In genomic region chr2:200101862-200102261, GRCh38 we compare ENCODE assay signal across 2 cellular contexts.
TF ChIP-seq lines count a peak whose summit lies in the region.

No MANE protein-coding gene starts in this region.

TF ChIP-seq in IMR-90, 13 proteins besides CTCF, POLR2A, EP300 and RAD21:
- no peak for TF ChIP-seq BHLHE40 (IDR thresholded peaks at IDR 0.05; ENCODE audit: low read depth, low read length)
- TF ChIP-seq RCOR1 (IDR thresholded peaks at IDR 0.05; ENCODE audit: insufficient replicate concordance, low read length), result no peak
- TF ChIP-seq RFX5 (IDR thresholded peaks at IDR 0.05; ENCODE audit: low read depth, low read length), result no peak
- no peak for TF ChIP-seq CHD1 (IDR thresholded peaks at IDR 0.05; ENCODE audit: low read depth, low read length)
- no peak for TF ChIP-seq FOS (IDR thresholded peaks at IDR 0.05; ENCODE audit: low read depth, low read length)
- TF ChIP-seq NFE2L2 (IDR thresholded peaks at IDR 0.05; ENCODE audit: low read depth, low read length), result no peak
- TF ChIP-seq, protein P1, sequence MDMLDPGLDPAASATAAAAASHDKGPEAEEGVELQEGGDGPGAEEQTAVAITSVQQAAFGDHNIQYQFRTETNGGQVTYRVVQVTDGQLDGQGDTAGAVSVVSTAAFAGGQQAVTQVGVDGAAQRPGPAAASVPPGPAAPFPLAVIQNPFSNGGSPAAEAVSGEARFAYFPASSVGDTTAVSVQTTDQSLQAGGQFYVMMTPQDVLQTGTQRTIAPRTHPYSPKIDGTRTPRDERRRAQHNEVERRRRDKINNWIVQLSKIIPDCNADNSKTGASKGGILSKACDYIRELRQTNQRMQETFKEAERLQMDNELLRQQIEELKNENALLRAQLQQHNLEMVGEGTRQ (IDR thresholded peaks at IDR 0.05; ENCODE audit: low read depth, low read length), result no peak
- TF ChIP-seq MAFK (IDR thresholded peaks at IDR 0.05; ENCODE audit: low read depth, low read length), result no peak
- TF ChIP-seq SMC3 (IDR thresholded peaks at IDR 0.05; ENCODE audit: low read depth, low read length), result no peak
- no peak for TF ChIP-seq ELK1 (IDR thresholded peaks at IDR 0.05; ENCODE audit: borderline replicate concordance, low read depth, low read length)
- TF ChIP-seq CEBPB (IDR thresholded peaks at IDR 0.05; ENCODE audit: low read depth, low read length), result no peak
- no peak for TF ChIP-seq MAZ (IDR thresholded peaks at IDR 0.05; ENCODE audit: borderline replicate concordance, low read depth, low read length)

TF ChIP-seq in H1, 55 proteins besides CTCF, POLR2A, EP300 and RAD21:
- TF ChIP-seq BCL11A (IDR thresholded peaks at IDR 0.05; ENCODE audit: low read depth in 2 of 2, low read length in 2 of 2), result no peak
- TF ChIP-seq SIN3A (conservative IDR thresholded peaks at IDR 0.05 in 1 of 2, IDR thresholded peaks at IDR 0.05 in 1 of 2; ENCODE audit: low read depth in 1 of 2, low read length in 2 of 2), result no peak
- no peak for TF ChIP-seq TAF7 (optimal IDR thresholded peaks at IDR 0.05; ENCODE audit: borderline replicate concordance, low read depth, low read length)
- TF ChIP-seq, protein P2, sequence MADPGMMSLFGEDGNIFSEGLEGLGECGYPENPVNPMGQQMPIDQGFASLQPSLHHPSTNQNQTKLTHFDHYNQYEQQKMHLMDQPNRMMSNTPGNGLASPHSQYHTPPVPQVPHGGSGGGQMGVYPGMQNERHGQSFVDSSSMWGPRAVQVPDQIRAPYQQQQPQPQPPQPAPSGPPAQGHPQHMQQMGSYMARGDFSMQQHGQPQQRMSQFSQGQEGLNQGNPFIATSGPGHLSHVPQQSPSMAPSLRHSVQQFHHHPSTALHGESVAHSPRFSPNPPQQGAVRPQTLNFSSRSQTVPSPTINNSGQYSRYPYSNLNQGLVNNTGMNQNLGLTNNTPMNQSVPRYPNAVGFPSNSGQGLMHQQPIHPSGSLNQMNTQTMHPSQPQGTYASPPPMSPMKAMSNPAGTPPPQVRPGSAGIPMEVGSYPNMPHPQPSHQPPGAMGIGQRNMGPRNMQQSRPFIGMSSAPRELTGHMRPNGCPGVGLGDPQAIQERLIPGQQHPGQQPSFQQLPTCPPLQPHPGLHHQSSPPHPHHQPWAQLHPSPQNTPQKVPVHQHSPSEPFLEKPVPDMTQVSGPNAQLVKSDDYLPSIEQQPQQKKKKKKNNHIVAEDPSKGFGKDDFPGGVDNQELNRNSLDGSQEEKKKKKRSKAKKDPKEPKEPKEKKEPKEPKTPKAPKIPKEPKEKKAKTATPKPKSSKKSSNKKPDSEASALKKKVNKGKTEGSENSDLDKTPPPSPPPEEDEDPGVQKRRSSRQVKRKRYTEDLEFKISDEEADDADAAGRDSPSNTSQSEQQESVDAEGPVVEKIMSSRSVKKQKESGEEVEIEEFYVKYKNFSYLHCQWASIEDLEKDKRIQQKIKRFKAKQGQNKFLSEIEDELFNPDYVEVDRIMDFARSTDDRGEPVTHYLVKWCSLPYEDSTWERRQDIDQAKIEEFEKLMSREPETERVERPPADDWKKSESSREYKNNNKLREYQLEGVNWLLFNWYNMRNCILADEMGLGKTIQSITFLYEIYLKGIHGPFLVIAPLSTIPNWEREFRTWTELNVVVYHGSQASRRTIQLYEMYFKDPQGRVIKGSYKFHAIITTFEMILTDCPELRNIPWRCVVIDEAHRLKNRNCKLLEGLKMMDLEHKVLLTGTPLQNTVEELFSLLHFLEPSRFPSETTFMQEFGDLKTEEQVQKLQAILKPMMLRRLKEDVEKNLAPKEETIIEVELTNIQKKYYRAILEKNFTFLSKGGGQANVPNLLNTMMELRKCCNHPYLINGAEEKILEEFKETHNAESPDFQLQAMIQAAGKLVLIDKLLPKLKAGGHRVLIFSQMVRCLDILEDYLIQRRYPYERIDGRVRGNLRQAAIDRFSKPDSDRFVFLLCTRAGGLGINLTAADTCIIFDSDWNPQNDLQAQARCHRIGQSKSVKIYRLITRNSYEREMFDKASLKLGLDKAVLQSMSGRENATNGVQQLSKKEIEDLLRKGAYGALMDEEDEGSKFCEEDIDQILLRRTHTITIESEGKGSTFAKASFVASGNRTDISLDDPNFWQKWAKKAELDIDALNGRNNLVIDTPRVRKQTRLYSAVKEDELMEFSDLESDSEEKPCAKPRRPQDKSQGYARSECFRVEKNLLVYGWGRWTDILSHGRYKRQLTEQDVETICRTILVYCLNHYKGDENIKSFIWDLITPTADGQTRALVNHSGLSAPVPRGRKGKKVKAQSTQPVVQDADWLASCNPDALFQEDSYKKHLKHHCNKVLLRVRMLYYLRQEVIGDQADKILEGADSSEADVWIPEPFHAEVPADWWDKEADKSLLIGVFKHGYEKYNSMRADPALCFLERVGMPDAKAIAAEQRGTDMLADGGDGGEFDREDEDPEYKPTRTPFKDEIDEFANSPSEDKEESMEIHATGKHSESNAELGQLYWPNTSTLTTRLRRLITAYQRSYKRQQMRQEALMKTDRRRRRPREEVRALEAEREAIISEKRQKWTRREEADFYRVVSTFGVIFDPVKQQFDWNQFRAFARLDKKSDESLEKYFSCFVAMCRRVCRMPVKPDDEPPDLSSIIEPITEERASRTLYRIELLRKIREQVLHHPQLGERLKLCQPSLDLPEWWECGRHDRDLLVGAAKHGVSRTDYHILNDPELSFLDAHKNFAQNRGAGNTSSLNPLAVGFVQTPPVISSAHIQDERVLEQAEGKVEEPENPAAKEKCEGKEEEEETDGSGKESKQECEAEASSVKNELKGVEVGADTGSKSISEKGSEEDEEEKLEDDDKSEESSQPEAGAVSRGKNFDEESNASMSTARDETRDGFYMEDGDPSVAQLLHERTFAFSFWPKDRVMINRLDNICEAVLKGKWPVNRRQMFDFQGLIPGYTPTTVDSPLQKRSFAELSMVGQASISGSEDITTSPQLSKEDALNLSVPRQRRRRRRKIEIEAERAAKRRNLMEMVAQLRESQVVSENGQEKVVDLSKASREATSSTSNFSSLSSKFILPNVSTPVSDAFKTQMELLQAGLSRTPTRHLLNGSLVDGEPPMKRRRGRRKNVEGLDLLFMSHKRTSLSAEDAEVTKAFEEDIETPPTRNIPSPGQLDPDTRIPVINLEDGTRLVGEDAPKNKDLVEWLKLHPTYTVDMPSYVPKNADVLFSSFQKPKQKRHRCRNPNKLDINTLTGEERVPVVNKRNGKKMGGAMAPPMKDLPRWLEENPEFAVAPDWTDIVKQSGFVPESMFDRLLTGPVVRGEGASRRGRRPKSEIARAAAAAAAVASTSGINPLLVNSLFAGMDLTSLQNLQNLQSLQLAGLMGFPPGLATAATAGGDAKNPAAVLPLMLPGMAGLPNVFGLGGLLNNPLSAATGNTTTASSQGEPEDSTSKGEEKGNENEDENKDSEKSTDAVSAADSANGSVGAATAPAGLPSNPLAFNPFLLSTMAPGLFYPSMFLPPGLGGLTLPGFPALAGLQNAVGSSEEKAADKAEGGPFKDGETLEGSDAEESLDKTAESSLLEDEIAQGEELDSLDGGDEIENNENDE (IDR thresholded peaks at IDR 0.05; ENCODE audit: insufficient replicate concordance, low read length), result no peak
- TF ChIP-seq E2F6 (IDR thresholded peaks at IDR 0.05), result no peak
- TF ChIP-seq ZNF274 (IDR thresholded peaks at IDR 0.05; ENCODE audit: borderline replicate concordance, extremely low read depth, low read length), result no peak
- TF ChIP-seq CBX8 (IDR thresholded peaks at IDR 0.05; ENCODE audit: borderline replicate concordance, low read depth, low read length), result no peak
